28 cellular contexts compared by ENCODE assay signal in the genomic region with DNA sequence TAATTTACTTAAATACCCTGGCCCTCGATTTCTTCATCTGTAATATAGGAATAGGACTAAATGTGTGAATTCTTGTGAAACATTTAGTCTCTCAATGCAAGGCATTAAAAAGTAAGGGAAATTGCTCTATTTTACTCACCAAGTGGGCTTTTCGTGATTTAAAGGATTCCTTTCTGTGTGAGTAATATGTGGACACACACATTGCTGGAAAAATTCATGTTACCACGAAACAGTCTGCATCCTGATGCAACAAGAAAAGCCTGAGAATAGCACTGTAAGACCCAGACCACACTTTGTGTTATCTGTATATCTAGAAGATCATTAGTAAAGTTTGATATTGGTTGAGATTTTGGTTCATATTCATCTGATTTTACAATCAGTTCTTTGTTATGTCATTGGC.
DNase-seq lines count a peak whose midpoint lies in the region; ATAC-seq and TF ChIP-seq lines count a peak whose summit lies in the region.
"Had no signal": no experiment of that assay in that cellular context is flagged by ENCODE, and none has a peak within 500 bp of the region (broad histone marks: within the 10 kb centered on the region; RNA-seq: fewer than 3 reads in every experiment).

No MANE protein-coding gene starts in this region.

- no peak for ATAC-seq in Right ventricle myocardium inferior
- ATAC-seq: body of pancreas, GM23338, left lobe of liver had no signal

- CTCF ChIA-PET in MCF 10A (lab: Yijun Ruan, JAX) = no interaction called here

- H3K27me3 Mint-ChIP-seq in MCF 10A (ENCODE audit: insufficient read depth, unreplicated experiment) = no peaks in the 10 kb centered on the region
- H3K27me3 Mint-ChIP-seq: activated CD4-positive, alpha-beta memory T cell treated with anti-CD3 and anti-CD28 coated beads, Interleukin-2, amount 10 ng/mL, durations not matched to agents 7 days and 5 days; activated naive CD8-positive, alpha-beta T cell; CD4-positive, alpha-beta T cell had no signal

- H3K4me3 Mint-ChIP-seq in MCF 10A (ENCODE audit: unreplicated experiment) = no peak overlapping the region
- H3K4me3 Mint-ChIP-seq: activated CD4-positive, alpha-beta memory T cell treated with anti-CD3 and anti-CD28 coated beads, Interleukin-2, amount 10 ng/mL, durations not matched to agents 7 days and 5 days; activated naive CD8-positive, alpha-beta T cell; CD4-positive, alpha-beta T cell; GM23338 had no signal

- no peaks in the 10 kb centered on the region for H3K4me1 Mint-ChIP-seq in MCF 10A (ENCODE audit: insufficient read depth, unreplicated experiment)
- H3K4me1 Mint-ChIP-seq: activated CD4-positive, alpha-beta memory T cell treated with anti-CD3 and anti-CD28 coated beads, Interleukin-2, amount 10 ng/mL, durations not matched to agents 7 days and 5 days; GM23338 had no signal

- no peaks in the 10 kb centered on the region for H3K36me3 Mint-ChIP-seq in MCF 10A (ENCODE audit: insufficient read depth, unreplicated experiment)
- H3K36me3 Mint-ChIP-seq: activated naive CD8-positive, alpha-beta T cell had no signal

- H3K4me1 ChIP-seq in breast epithelium = no peaks in the 10 kb centered on the region
- H3K4me1 ChIP-seq: body of pancreas, Peyer's patch, vagina had no signal

- no peak overlapping the region for H3K27ac ChIP-seq in breast epithelium
- H3K27ac ChIP-seq: 22Rv1, body of pancreas, neutrophil, Peyer's patch, thoracic aorta, vagina had no signal

- DNase-seq in MCF 10A (ENCODE audit: unreplicated experiment) (peak; percentile 8), breast epithelium (ENCODE audit: low spot score in 2 of 2) (no peak), astrocyte of the cerebellum (ENCODE audit: low read depth) (peak; percentile 50), fibroblast of the conjunctiva (ENCODE audit: low read depth) (peak; percentile 16), T-helper 2 cell (no peak), hippocampal formation (lab: John Stamatoyannopoulos, UW) (no peak), CD1c-positive myeloid dendritic cell (ENCODE audit: extremely low spot score) (no peak), Right ventricle myocardium inferior (ENCODE audit: missing footprints) (no peak)
- DNase-seq: activated CD4-positive, alpha-beta memory T cell treated with anti-CD3 and anti-CD28 coated beads, Interleukin-2, amount 10 ng/mL, durations not matched to agents 7 days and 5 days; activated CD4-positive, CD25-positive, alpha-beta regulatory T cell treated with anti-CD3 and anti-CD28 coated beads, Interleukin-2, amount 50 U/mL, for 72 hours; activated effector memory CD4-positive, alpha-beta T cell treated with Interleukin-2 at 50 U/mL for 16 hours; body of pancreas; CD4-positive, alpha-beta T cell; effector CD4-positive, alpha-beta T cell; foreskin melanocyte; mesendoderm; NCI-H1048; NCI-H1694 treated with DMSO at 0.1 percent for 48 hours; NCI-H526 treated with DMSO at 0.1 percent for 48 hours; Peyer's patch; stimulated activated naive CD4-positive, alpha-beta T cell treated with Interleukin-2 at 50 U/mL for 16 hours had no signal

- no peaks in the 10 kb centered on the region for H3K9me3 Mint-ChIP-seq in MCF 10A (ENCODE audit: unreplicated experiment)
- H3K9me3 Mint-ChIP-seq: GM23338 had no signal

- H3K27ac Mint-ChIP-seq in MCF 10A (ENCODE audit: low read depth, unreplicated experiment) = no peak overlapping the region
- H3K27ac Mint-ChIP-seq: activated CD4-positive, alpha-beta memory T cell treated with anti-CD3 and anti-CD28 coated beads, Interleukin-2, amount 10 ng/mL, durations not matched to agents 7 days and 5 days; activated naive CD8-positive, alpha-beta T cell; CD4-positive, alpha-beta T cell; GM23338 had no signal

- in situ Hi-C loops in astrocyte of the cerebellum (cut with HindIII; ENCODE audit: low sequenced_read_pairs) = no loop called here

- TF ChIP-seq POLR2A in breast epithelium (IDR thresholded peaks at IDR 0.05) = no peak

- POLR2A ChIA-PET in MCF 10A (lab: Yijun Ruan, JAX) = no interaction called here

- TF ChIP-seq CTCF in MCF 10A (IDR thresholded peaks at IDR 0.05; ENCODE audit: unreplicated experiment) = no peak
- no peak for TF ChIP-seq CTCF in breast epithelium (IDR thresholded peaks at IDR 0.05)
- no peak for TF ChIP-seq CTCF in astrocyte of the cerebellum (IDR thresholded peaks at IDR 0.05; ENCODE audit: low read depth, low read length, missing control alignments)

- H3K9me3 ChIP-seq in breast epithelium = no peaks in the 10 kb centered on the region
- H3K9me3 ChIP-seq: body of pancreas, neutrophil, Peyer's patch, thoracic aorta, vagina had no signal

- H3K4me3 ChIP-seq in breast epithelium (no peak overlapping the region), astrocyte of the cerebellum (ENCODE audit: low read depth, low read length) (no peak overlapping the region)
- H3K4me3 ChIP-seq: body of pancreas, GM23338, Peyer's patch, thoracic aorta, vagina had no signal

- H3K27me3 ChIP-seq in breast epithelium = no peaks in the 10 kb centered on the region
- H3K27me3 ChIP-seq: body of pancreas, neutrophil, Peyer's patch, vagina had no signal

- no peaks in the 10 kb centered on the region for H3K36me3 ChIP-seq in breast epithelium
- H3K36me3 ChIP-seq: neutrophil, Peyer's patch, thoracic aorta, vagina had no signal

- intact Hi-C loops in MCF 10A (cut with micrococcal nuclease) (no loop called here), breast epithelium (cut with DNase I; ENCODE audit: low total_unique reads) (no loop called here), Right ventricle myocardium inferior (cut with DNase I) (no loop called here)

- no TSS peak for BruUV-seq in MCF 10A (replicated peaks; lab: Mats Ljungman, UMichigan)

Comparison
In these comparisons a context has a peak if more than half of its experiments do, and no peak if none do; other contexts are left out.
1. DNase-seq: peak in MCF 10A (single experiment), astrocyte of the cerebellum (single experiment) and fibroblast of the conjunctiva (single experiment); none in breast epithelium (0 of 2), T-helper 2 cell (0 of 5), hippocampal formation (0 of 2), CD1c-positive myeloid dendritic cell (single experiment) and Right ventricle myocardium inferior (single experiment).